In the genomic region with DNA sequence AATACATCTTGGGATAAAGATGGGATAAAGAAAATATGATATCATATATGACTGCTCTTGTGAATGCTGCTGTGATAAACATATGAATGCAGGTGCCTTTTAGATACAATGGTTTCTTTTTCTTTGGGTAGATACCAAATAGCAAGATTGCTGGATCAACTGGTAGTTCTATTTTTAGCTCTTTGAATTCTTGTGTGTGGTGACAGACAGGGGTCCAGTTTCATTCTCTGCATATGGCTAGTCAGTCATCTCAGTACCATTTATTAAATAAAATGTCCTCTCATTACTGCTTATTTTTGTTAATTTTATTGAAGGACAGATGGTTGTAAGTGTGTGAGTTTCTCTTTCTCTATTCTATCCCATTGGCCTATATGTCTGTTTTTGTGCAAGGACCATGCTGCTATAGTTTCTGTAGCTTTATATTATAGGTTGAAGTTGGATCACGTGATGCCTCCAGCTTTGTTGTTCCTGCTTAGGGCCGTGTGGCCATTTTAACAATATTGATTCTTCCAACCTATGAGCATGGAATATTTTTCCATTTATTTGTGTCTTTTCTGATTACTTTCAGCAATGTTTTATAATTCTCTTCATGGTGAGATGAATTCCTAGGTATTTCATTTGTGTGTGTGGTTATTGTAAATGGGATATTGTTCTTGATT, we compare ENCODE assay signal across 27 cellular contexts.
"Had no signal": no experiment of that assay in that cellular context is flagged by ENCODE, and none has a peak within 500 bp of the region (broad histone marks: within the 10 kb centered on the region; RNA-seq: fewer than 3 reads in every experiment).

No MANE protein-coding gene starts in this region.

- FAIRE-seq: urothelium cell line had no signal

- H3K4me1 ChIP-seq: heart right ventricle, left ventricle myocardium inferior, neural progenitor cell, parathyroid adenoma, right atrium auricular region, suprapubic skin, tibial artery, upper lobe of right lung had no signal

- H2AFZ ChIP-seq: hepatocyte, neural progenitor cell, parathyroid adenoma had no signal

- H3K79me2 ChIP-seq: hepatocyte, parathyroid adenoma had no signal

- H3K9ac ChIP-seq: neural progenitor cell, parathyroid adenoma had no signal

- H3K27ac ChIP-seq: heart right ventricle, hepatocyte, left ventricle myocardium inferior, neural progenitor cell, neutrophil, parathyroid adenoma, right atrium auricular region, suprapubic skin, thoracic aorta, tibial artery, upper lobe of right lung had no signal

- H3K27me3 ChIP-seq: heart right ventricle, hepatocyte, neural progenitor cell, neutrophil, right atrium auricular region, suprapubic skin, tibial artery, upper lobe of right lung had no signal

- H3K9me3 ChIP-seq: neutrophil, suprapubic skin, thoracic aorta, tibial artery, upper lobe of right lung had no signal

- H3K4me3 ChIP-seq: heart right ventricle, hepatocyte, left ventricle myocardium inferior, lung, mucosa of descending colon, neural progenitor cell, right atrium auricular region, suprapubic skin, thoracic aorta, tibial artery, upper lobe of right lung had no signal

- DNase-seq: heart right ventricle; islet precursor cell; left ventricle myocardium inferior; mesendoderm; midbrain; mucosa of descending colon; naive B cell; natural killer cell; nephron progenitor cell; occipital lobe; stimulated activated CD4-positive, alpha-beta T cell treated with anti-CD3 and anti-CD28 coated beads, Interleukin-12 subunit alpha, Interleukin-12 subunit beta, amount 100 ng/mL, for 4 hours; stimulated activated CD4-positive, alpha-beta T cell treated with anti-CD3 and anti-CD28 coated beads, Interleukin-4, amount 100 ng/mL, for 24 hours; stimulated activated naive CD4-positive, alpha-beta T cell; tibial artery; trophoblast cell; upper lobe of right lung had no signal

- ATAC-seq: heart right ventricle; mucosa of descending colon; natural killer cell; sciatic nerve; stimulated activated effector memory CD8-positive, alpha-beta T cell treated with anti-CD3 and anti-CD28 coated beads, Interleukin-12 subunit alpha, Interleukin-12 subunit beta, amount 100 ng/mL, for 72 hours; upper lobe of right lung had no signal

- H3K36me3 ChIP-seq: heart right ventricle, left ventricle myocardium inferior, neural progenitor cell, neutrophil, right atrium auricular region, suprapubic skin, thoracic aorta, tibial artery, upper lobe of right lung had no signal

- H3K4me2 ChIP-seq: hepatocyte, neural progenitor cell had no signal
